ENCODE assay signal across 11 cellular contexts in genomic region chr6:28808383-28808782, GRCh38.
DNase-seq lines count a peak whose midpoint lies in the region; ATAC-seq and TF ChIP-seq lines count a peak whose summit lies in the region.
"Had no signal": no experiment of that assay in that cellular context is flagged by ENCODE, and none has a peak within 500 bp of the region (broad histone marks: within the 10 kb centered on the region; RNA-seq: fewer than 3 reads in every experiment).

No MANE protein-coding gene starts in this region.

- no peak overlapping the region for H2BK15ac ChIP-seq in neuronal stem cell (ENCODE audit: low read length)

- no peak overlapping the region for H3K23ac ChIP-seq in neuronal stem cell (ENCODE audit: low read depth, low read length, poor library complexity)

- peaks cover 79% of the 10 kb centered on the region for H3K27me3 Mint-ChIP-seq in activated CD4-positive, alpha-beta memory T cell treated with anti-CD3 and anti-CD28 coated beads, Interleukin-2, amount 10 ng/mL, durations not matched to agents 7 days and 5 days

- no peak overlapping the region for H2BK12ac ChIP-seq in neuronal stem cell (ENCODE audit: low read length)

- no peaks in the 10 kb centered on the region for H3K79me1 ChIP-seq in neuronal stem cell (ENCODE audit: low read depth, low read length)

- H3K36me3 Mint-ChIP-seq in activated CD4-positive, alpha-beta memory T cell treated with anti-CD3 and anti-CD28 coated beads, Interleukin-2, amount 10 ng/mL, durations not matched to agents 7 days and 5 days (ENCODE audit: low read depth), result peaks cover 16% of the 10 kb centered on the region

- no peak overlapping the region for H4K91ac ChIP-seq in neuronal stem cell (ENCODE audit: low read depth, low read length, poor library complexity)

- H3K36me3 ChIP-seq in brain microvascular endothelial cell (replicated peaks) (no peaks in the 10 kb centered on the region), neuronal stem cell (replicated peaks in 1 of 2; ENCODE audit: control insufficient read depth in 2 of 2, insufficient read depth in 2 of 2, low read length in 2 of 2) (no peaks in the 10 kb centered on the region)

- H3K18ac ChIP-seq in neuronal stem cell (ENCODE audit: low read length), result no peak overlapping the region

- in situ Hi-C loops in brain microvascular endothelial cell (cut with HindIII; ENCODE audit: low pct_ligation_motif_present, low sequenced_read_pairs), result no loop called here

- H3K4me3 Mint-ChIP-seq in activated CD4-positive, alpha-beta memory T cell treated with anti-CD3 and anti-CD28 coated beads, Interleukin-2, amount 10 ng/mL, durations not matched to agents 7 days and 5 days, result no peak overlapping the region

- H4K8ac ChIP-seq in neuronal stem cell (ENCODE audit: low read depth, low read length), result no peak overlapping the region

- peaks cover 17% of the 10 kb centered on the region for H3K4me1 Mint-ChIP-seq in activated CD4-positive, alpha-beta memory T cell treated with anti-CD3 and anti-CD28 coated beads, Interleukin-2, amount 10 ng/mL, durations not matched to agents 7 days and 5 days

- H3K4ac ChIP-seq in neuronal stem cell (ENCODE audit: low read length), result no peak overlapping the region

- CTCF ChIA-PET in activated CD4-positive, alpha-beta memory T cell treated with anti-CD3 and anti-CD28 coated beads, Interleukin-2, amount 10 ng/mL, durations not matched to agents 7 days and 5 days (lab: Charles Lee), result interaction anchor here (1.0 kb wide), 1 partner anchor 30 kb away, joined by 4 read pairs; no protein-coding TSS in a partner anchor

- no peak overlapping the region for H3K14ac ChIP-seq in neuronal stem cell (ENCODE audit: low read length)

- H3K9me3 ChIP-seq in neuronal stem cell (replicated peaks in 1 of 2; ENCODE audit: control insufficient read depth in 2 of 2, insufficient read depth in 1 of 2, low read depth in 1 of 2, low read length in 2 of 2), result peaks cover 0 to 5% of the 10 kb centered on the region in 2 donors
- H3K9me3 ChIP-seq: mucosa of descending colon, testis had no signal

- no peak overlapping the region for H3K27ac Mint-ChIP-seq in activated CD4-positive, alpha-beta memory T cell treated with anti-CD3 and anti-CD28 coated beads, Interleukin-2, amount 10 ng/mL, durations not matched to agents 7 days and 5 days

- H3K4me2 ChIP-seq in neuronal stem cell (ENCODE audit: insufficient read depth, low read length, poor library complexity, severe bottlenecking), result no peak overlapping the region

- H2BK120ac ChIP-seq in neuronal stem cell (ENCODE audit: low read depth, low read length), result no peak overlapping the region

- H2BK5ac ChIP-seq in neuronal stem cell (ENCODE audit: low read length), result no peak overlapping the region

- H2AFZ ChIP-seq in neuronal stem cell (ENCODE audit: low read length), result peak overlapping the region; percentile 74

- peak; percentile 31 for DNase-seq in DMS 273 (lab: John Stamatoyannopoulos, UW; ENCODE audit: unreplicated experiment)
- no peak for DNase-seq in DMS 273 treated with DMSO at 0.1 percent for 48 hours (lab: John Stamatoyannopoulos, UW)
- DNase-seq in NCI-H748 treated with DMSO at 0.1 percent for 48 hours (lab: John Stamatoyannopoulos, UW), result peak; percentile 62
- no peak for DNase-seq in brain microvascular endothelial cell
- DNase-seq in neuronal stem cell (ENCODE audit: low spot score), result no peak
- DNase-seq in activated CD4-positive, alpha-beta memory T cell treated with anti-CD3 and anti-CD28 coated beads, Interleukin-2, amount 10 ng/mL, durations not matched to agents 7 days and 5 days, result no peak
- no peak for DNase-seq in T-helper 1 cell
- DNase-seq: mucosa of descending colon had no signal

- POLR2A ChIA-PET in activated CD4-positive, alpha-beta memory T cell treated with anti-CD3 and anti-CD28 coated beads, Interleukin-2, amount 10 ng/mL, durations not matched to agents 7 days and 5 days (lab: Charles Lee), result no interaction called here

- no peak for TF ChIP-seq CTCF in brain microvascular endothelial cell (IDR thresholded peaks at IDR 0.05; ENCODE audit: low read depth, low read length, missing control alignments)

- H3K4me3 ChIP-seq in brain microvascular endothelial cell (ENCODE audit: low read depth, low read length) (peak overlapping the region; percentile 46), neuronal stem cell (ENCODE audit: low read length in 2 of 2) (peak overlapping the region in 1 of 2 donors; percentile 44)
- H3K4me3 ChIP-seq: mucosa of descending colon had no signal

- H3K27ac ChIP-seq in brain microvascular endothelial cell (no peak overlapping the region), neuronal stem cell (replicated peaks; ENCODE audit: low read length) (no peak overlapping the region)
- H3K27ac ChIP-seq: 22Rv1, testis had no signal

- no CpG with 5 or more reads among the region's 13 CpGs for WGBS in neuronal stem cell (ENCODE audit: extremely low coverage in 2 of 2, insufficient read length in 2 of 2, insufficient replicate concordance in 1 of 2), 2 donors

- peaks cover 7% of the 10 kb centered on the region for H3K9me3 Mint-ChIP-seq in activated CD4-positive, alpha-beta memory T cell treated with anti-CD3 and anti-CD28 coated beads, Interleukin-2, amount 10 ng/mL, durations not matched to agents 7 days and 5 days

- H3K9ac ChIP-seq in neuronal stem cell (ENCODE audit: low read depth, low read length, poor library complexity), result no peak overlapping the region

- H3K4me1 ChIP-seq in neuronal stem cell (ENCODE audit: control insufficient read depth in 2 of 2, insufficient read depth in 1 of 2, low read depth in 1 of 2, low read length in 2 of 2), result peaks cover 0 to 5% of the 10 kb centered on the region in 2 donors
- H3K4me1 ChIP-seq: testis had no signal

- H2AK5ac ChIP-seq in neuronal stem cell (ENCODE audit: low read depth, low read length), result no peak overlapping the region

- H3K27me3 ChIP-seq in brain microvascular endothelial cell (replicated peaks) (peaks cover 4% of the 10 kb centered on the region), neuronal stem cell (ENCODE audit: control insufficient read depth in 3 of 3, insufficient read depth in 3 of 3, low read depth in 1 of 3, low read length in 3 of 3) (peaks cover 12 to 65% (median 64%) of the 10 kb centered on the region in 3 experiments)
- H3K27me3 ChIP-seq: testis had no signal

- ATAC-seq in GM21619 (IDR thresholded peaks at IDR 0.05; ENCODE audit: unreplicated experiment), result no peak
- ATAC-seq: mucosa of descending colon had no signal

Comparison
In these comparisons a context has a peak if more than half of its experiments do, and no peak if none do; other contexts are left out.
1. DNase-seq: peak in DMS 273 (single experiment) and NCI-H748 treated with DMSO at 0.1 percent for 48 hours (single experiment); none in DMS 273 treated with DMSO at 0.1 percent for 48 hours (single experiment), brain microvascular endothelial cell (single experiment), neuronal stem cell (single experiment), activated CD4-positive, alpha-beta memory T cell treated with anti-CD3 and anti-CD28 coated beads, Interleukin-2, amount 10 ng/mL, durations not matched to agents 7 days and 5 days (single experiment) and T-helper 1 cell (0 of 5).